Comparison of ENCODE assay signal across 15 cellular contexts in the genomic region with DNA sequence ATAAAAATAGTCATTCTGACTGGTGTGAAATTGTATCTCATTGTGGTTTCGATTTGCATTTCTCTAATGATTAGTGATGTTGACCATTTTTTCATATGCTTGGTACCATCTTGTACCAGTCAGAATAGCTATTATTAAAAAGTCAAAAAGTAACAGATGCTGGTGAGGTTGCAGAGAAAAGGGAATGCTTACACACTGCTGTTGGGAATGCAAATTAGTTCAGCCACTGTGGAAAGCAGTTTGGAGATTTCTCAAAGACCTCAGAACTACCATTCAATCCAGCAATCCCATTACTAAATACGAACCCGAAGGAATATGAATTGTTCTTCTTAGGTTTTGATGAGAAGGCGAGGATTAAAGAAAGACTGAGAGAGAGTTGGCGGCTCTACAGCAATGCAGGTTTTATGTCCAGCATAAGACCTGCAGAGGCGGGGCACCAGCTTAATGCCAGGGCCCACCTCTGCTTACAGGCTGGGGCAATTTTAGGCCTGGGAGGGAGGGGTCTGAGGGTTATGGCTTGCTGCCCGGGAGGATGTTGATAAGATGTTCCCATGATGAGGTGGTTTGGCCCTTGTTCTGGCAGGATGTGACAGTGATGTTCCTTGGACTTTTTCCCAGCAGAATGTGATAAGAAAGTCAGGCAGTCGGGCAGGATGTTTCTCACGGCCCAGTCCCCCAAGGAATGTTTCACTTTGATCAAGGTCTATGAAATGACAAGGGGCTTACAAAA.
DNase-seq lines count a peak whose midpoint lies in the region; ATAC-seq, FAIRE-seq and TF ChIP-seq lines count a peak whose summit lies in the region.
"Had no signal": no experiment of that assay in that cellular context is flagged by ENCODE, and none has a peak within 500 bp of the region (broad histone marks: within the 10 kb centered on the region; RNA-seq: fewer than 3 reads in every experiment).

No MANE protein-coding gene starts in this region.

- peak; percentile 100 for ATAC-seq in left ventricle myocardium superior
- no peak for ATAC-seq in GM21528 (IDR thresholded peaks at IDR 0.05; ENCODE audit: low FRiP score, unreplicated experiment)
- ATAC-seq: activated CD4-positive, alpha-beta T cell treated with anti-CD3 and anti-CD28 coated beads for 36 hours; activated naive CD4-positive, alpha-beta T cell treated with anti-CD3 and anti-CD28 coated beads, Interleukin-2, amount 50 U/mL, for 72 hours had no signal

- FAIRE-seq in urothelium cell line (lab: Jason Lieb, UNC): no peak
- FAIRE-seq: kidney had no signal

- H3K36me3 ChIP-seq in brain microvascular endothelial cell (replicated peaks): no peaks in the 10 kb centered on the region
- H3K36me3 ChIP-seq: tibial artery had no signal

- intact Hi-C loops in left ventricle myocardium superior (cut with micrococcal nuclease): no loop called here

- peak; percentile 71 for DNase-seq in HT1080 (ENCODE audit: low read depth)
- DNase-seq in brain microvascular endothelial cell: peak; percentile 94
- peak; percentile 86 for DNase-seq in left ventricle myocardium superior
- peak; percentile 4 for DNase-seq in retinal pigment epithelial cell (ENCODE audit: low read depth)
- DNase-seq in kidney glomerular epithelial cell (lab: John Stamatoyannopoulos, UW): no peak
- no peak for DNase-seq in activated T-cell treated with anti-CD3 and anti-CD28 coated beads, Interleukin-2, amount 50 U/mL, for 1 hour
- DNase-seq in urothelium cell line (ENCODE audit: low spot score): no peak
- DNase-seq: activated CD4-positive, alpha-beta T cell treated with anti-CD3 and anti-CD28 coated beads for 36 hours; glutamatergic neuron; kidney; NCI-H187 treated with DMSO at 0.1 percent for 48 hours; T-helper 2 cell had no signal

- TF ChIP-seq CTCF in brain microvascular endothelial cell (IDR thresholded peaks at IDR 0.05; ENCODE audit: low read depth, low read length, missing control alignments) (no peak), retinal pigment epithelial cell (conservative IDR thresholded peaks at IDR 0.05; ENCODE audit: low read depth, low read length) (no peak)

- in situ Hi-C loops in brain microvascular endothelial cell (cut with HindIII; ENCODE audit: low pct_ligation_motif_present, low sequenced_read_pairs): no loop called here

- no peaks in the 10 kb centered on the region for H3K27me3 ChIP-seq in brain microvascular endothelial cell (replicated peaks)
- H3K27me3 ChIP-seq: tibial artery had no signal

- H3K4me3 ChIP-seq in brain microvascular endothelial cell (ENCODE audit: low read depth, low read length) (no peak overlapping the region), retinal pigment epithelial cell (ENCODE audit: low read length) (no peak overlapping the region)
- H3K4me3 ChIP-seq: tibial artery had no signal

- H3K27ac ChIP-seq in brain microvascular endothelial cell: peak overlapping the region; percentile 84
- H3K27ac ChIP-seq: tibial artery had no signal

Comparison
In these comparisons a context has a peak if more than half of its experiments do, and no peak if none do; other contexts are left out.
1. DNase-seq: peak in HT1080 (single experiment), brain microvascular endothelial cell (single experiment), left ventricle myocardium superior (single experiment) and retinal pigment epithelial cell (single experiment); none in kidney glomerular epithelial cell (single experiment), activated T-cell treated with anti-CD3 and anti-CD28 coated beads, Interleukin-2, amount 50 U/mL, for 1 hour (single experiment) and urothelium cell line (single experiment).